In genomic region chr17:75353176-75353575, GRCh38 we compare ENCODE assay signal across 22 cellular contexts.
"Had no signal": no experiment of that assay in that cellular context is flagged by ENCODE, and none has a peak within 500 bp of the region (broad histone marks: within the 10 kb centered on the region; RNA-seq: fewer than 3 reads in every experiment).

No MANE protein-coding gene starts in this region.

- H3K9me3 ChIP-seq: left ventricle myocardium inferior, lower lobe of right lung, pancreas, tibial nerve had no signal

- ATAC-seq: foreskin keratinocyte; left cardiac atrium; lower lobe of right lung; natural killer cell treated with Interleukin-12 subunit alpha and Interleukin-12 subunit beta and Interleukin-15 and Interleukin-18, amount 100 ng/mL, for 72 hours; right cardiac atrium; stimulated activated effector memory CD8-positive, alpha-beta T cell treated with anti-CD3 and anti-CD28 coated beads, Interleukin-12 subunit alpha, Interleukin-12 subunit beta, amount 100 ng/mL, for 72 hours had no signal

- H3K27me3 ChIP-seq: foreskin keratinocyte, neural progenitor cell, pancreas, tibial nerve had no signal

- H3K27me3 Mint-ChIP-seq: natural killer cell treated with Interleukin-12 subunit alpha and Interleukin-12 subunit beta and Interleukin-15 and Interleukin-18, amount 100 ng/mL, for 72 hours; progenitor cell of endocrine pancreas; stimulated activated naive CD8-positive, alpha-beta T cell treated with anti-CD3 and anti-CD28 coated beads, Interleukin-15, Interleukin-2, amounts not matched to agents 100 ng/mL and 50 ng/mL, for 24 hours had no signal

- H3K9ac ChIP-seq: neural progenitor cell had no signal

- H3K9me3 Mint-ChIP-seq: immature natural killer cell; natural killer cell treated with Interleukin-12 subunit alpha and Interleukin-12 subunit beta and Interleukin-15 and Interleukin-18, amount 100 ng/mL, for 72 hours; stimulated activated effector memory CD8-positive, alpha-beta T cell treated with anti-CD3 and anti-CD28 coated beads, Interleukin-12 subunit alpha, Interleukin-12 subunit beta, amount 100 ng/mL, for 72 hours; stimulated activated naive CD8-positive, alpha-beta T cell treated with anti-CD3 and anti-CD28 coated beads, Interleukin-15, Interleukin-2, amounts not matched to agents 100 ng/mL and 50 ng/mL, for 24 hours had no signal

- H3K27ac Mint-ChIP-seq: endodermal cell; natural killer cell treated with Interleukin-12 subunit alpha and Interleukin-12 subunit beta and Interleukin-15 and Interleukin-18, amount 100 ng/mL, for 72 hours; neural progenitor cell; stimulated activated naive CD8-positive, alpha-beta T cell treated with anti-CD3 and anti-CD28 coated beads, Interleukin-15, Interleukin-2, amounts not matched to agents 100 ng/mL and 50 ng/mL, for 24 hours had no signal

- H3K4me3 Mint-ChIP-seq: endodermal cell; immature natural killer cell; natural killer cell treated with Interleukin-12 subunit alpha and Interleukin-12 subunit beta and Interleukin-15 and Interleukin-18, amount 100 ng/mL, for 72 hours; neural progenitor cell; stimulated activated effector memory CD8-positive, alpha-beta T cell treated with anti-CD3 and anti-CD28 coated beads, Interleukin-12 subunit alpha, Interleukin-12 subunit beta, amount 100 ng/mL, for 72 hours; stimulated activated naive CD8-positive, alpha-beta T cell treated with anti-CD3 and anti-CD28 coated beads, Interleukin-15, Interleukin-2, amounts not matched to agents 100 ng/mL and 50 ng/mL, for 24 hours had no signal

- H3K36me3 ChIP-seq: left ventricle myocardium inferior, lower lobe of right lung, neural progenitor cell, pancreas, tibial nerve had no signal

- H3K4me2 ChIP-seq: neural progenitor cell, smooth muscle cell had no signal

- H3K4me3 ChIP-seq: left ventricle myocardium inferior, lower lobe of right lung, neural progenitor cell, pancreas, smooth muscle cell, tibial nerve had no signal

- H3K27ac ChIP-seq: foreskin keratinocyte, left ventricle myocardium inferior, lower lobe of right lung, neural progenitor cell, tibial nerve had no signal

- DNase-seq: effector CD4-positive, alpha-beta T cell; endodermal cell; erythroblast; foreskin keratinocyte; immature natural killer cell; left cardiac atrium; left ventricle myocardium inferior; lower lobe of right lung; mesenchymal stem cell; midbrain; occipital lobe; pancreas; right cardiac atrium; stimulated activated CD4-positive, alpha-beta T cell treated with anti-CD3 and anti-CD28 coated beads, Interleukin-4, amount 100 ng/mL, for 1 hour; stimulated activated CD8-positive, alpha-beta memory T cell treated with anti-CD3 and anti-CD28 coated beads, Interleukin-4, amount 100 ng/mL, for 48 hours had no signal

- H2AFZ ChIP-seq: neural progenitor cell had no signal
